Comparison of ENCODE assay signal across 1 cellular context in genomic region chr1:28579374-28579773, GRCh38.
TF ChIP-seq lines count a peak whose summit lies in the region.

No MANE protein-coding gene starts in this region.

TF ChIP-seq in HepG2, 621 proteins besides CTCF, POLR2A, EP300 and RAD21:
- TF ChIP-seq MAFK (conservative IDR thresholded peaks at IDR 0.05 in 1 of 2, IDR thresholded peaks at IDR 0.05 in 1 of 2; ENCODE audit: low read length in 2 of 2), result no peak
- no peak for TF ChIP-seq NKX3-1 (CRISPR knock-in tag; IDR thresholded peaks at IDR 0.05)
- TF ChIP-seq GLI4 (CRISPR knock-in tag; IDR thresholded peaks at IDR 0.05; ENCODE audit: borderline replicate concordance), result no peak
TF ChIP-seq in HepG2: peak in this region for 0.
